8 cellular contexts compared by ENCODE assay signal in genomic region chr14:52553671-52554575, GRCh38. TPM values are rescaled to one million over a fixed set of nuclear protein-coding genes. Genes with fewer than 3 reads are reported as not detected.
DNase-seq lines count a peak whose midpoint lies in the region; ATAC-seq and TF ChIP-seq lines count a peak whose summit lies in the region.

No MANE protein-coding gene starts in this region.

- H2AFZ ChIP-seq in Loucy (ENCODE audit: low read length), result peak overlapping the region; percentile 47

- peaks cover 0 to 5% of the 10 kb centered on the region in 2 donors for H3K27me3 Mint-ChIP-seq in natural killer cell treated with Interleukin-12 subunit alpha and Interleukin-12 subunit beta and Interleukin-15 and Interleukin-18, amount 100 ng/mL, for 72 hours
- peaks cover 15% of the 10 kb centered on the region for H3K27me3 Mint-ChIP-seq in stimulated activated memory B cell treated with anti-CD40 and anti-IgM and Interleukin-4, amounts not matched to agents 10 μg/mL and 1 μg/mL and 100 μg/mL, for 72 hours

- no peaks in the 10 kb centered on the region for H3K9me3 ChIP-seq in Loucy (ENCODE audit: insufficient read depth, low read depth, low read length)

- peak overlapping the region; percentile 92 for H3K4me3 ChIP-seq in Loucy (ENCODE audit: low read length, poor library complexity, severe bottlenecking)
- H3K4me3 ChIP-seq in fibroblast of villous mesenchyme (ENCODE audit: low read depth, low read length), result peak overlapping the region; percentile 76

- H3K27ac ChIP-seq in RWPE1, result peak overlapping the region; percentile 86; the same call in 1 of the 2 replicates

- H3K9me2 ChIP-seq in Loucy (replicated peaks; ENCODE audit: low read depth, low read length), result no peaks in the 10 kb centered on the region

- H3K4me1 Mint-ChIP-seq in natural killer cell treated with Interleukin-12 subunit alpha and Interleukin-12 subunit beta and Interleukin-15 and Interleukin-18, amount 100 ng/mL, for 72 hours (ENCODE audit: low read depth in 2 of 2), result peaks cover 22 to 27% of the 10 kb centered on the region in 2 donors
- peaks cover 29% of the 10 kb centered on the region for H3K4me1 Mint-ChIP-seq in stimulated activated memory B cell treated with anti-CD40 and anti-IgM and Interleukin-4, amounts not matched to agents 10 μg/mL and 1 μg/mL and 100 μg/mL, for 72 hours

- H3K9ac ChIP-seq in Loucy (ENCODE audit: low read depth, low read length, poor library complexity, severe bottlenecking), result peak overlapping the region; percentile 74

- peak overlapping the region; percentile 93 for H3K4me3 Mint-ChIP-seq in natural killer cell treated with Interleukin-12 subunit alpha and Interleukin-12 subunit beta and Interleukin-15 and Interleukin-18, amount 100 ng/mL, for 72 hours
- H3K4me3 Mint-ChIP-seq in stimulated activated memory B cell treated with anti-CD40 and anti-IgM and Interleukin-4, amounts not matched to agents 10 μg/mL and 1 μg/mL and 100 μg/mL, for 72 hours, result peak overlapping the region; percentile 95

- ATAC-seq in natural killer cell treated with Interleukin-12 subunit alpha and Interleukin-12 subunit beta and Interleukin-15 and Interleukin-18, amount 100 ng/mL, for 72 hours, result no peak
- no peak for ATAC-seq in stimulated activated memory B cell treated with anti-CD40 and anti-IgM and Interleukin-4, amounts not matched to agents 10 μg/mL and 1 μg/mL and 100 μg/mL, for 72 hours
- no peak for ATAC-seq in HG02852 (IDR thresholded peaks at IDR 0.05; ENCODE audit: unreplicated experiment)

- no peaks in the 10 kb centered on the region for H3K36me3 ChIP-seq in Loucy (ENCODE audit: insufficient read depth, low read length)

- DNase-seq in DMS153 (lab: John Stamatoyannopoulos, UW) (peak; percentile 81), RWPE1 (ENCODE audit: low spot score) (peak; percentile 64), fibroblast of villous mesenchyme (ENCODE audit: low read depth) (peak; percentile 86)
- peak; percentile 68 for DNase-seq in activated gamma-delta T cell treated with anti-CD3 and anti-CD28 coated beads, Interleukin-2, amount 50 U/mL, for 16 hours (ENCODE audit: low read depth)
- peak; percentile 76 for DNase-seq in natural killer cell treated with Interleukin-12 subunit alpha and Interleukin-12 subunit beta and Interleukin-15 and Interleukin-18, amount 100 ng/mL, for 72 hours (ENCODE audit: low spot score)

- H3K79me2 ChIP-seq in Loucy (ENCODE audit: insufficient read depth, low read length), result peaks cover 43% of the 10 kb centered on the region

- TF ChIP-seq CTCF in Loucy (conservative IDR thresholded peaks at IDR 0.05; ENCODE audit: low read length) (no peak), RWPE1 (conservative IDR thresholded peaks at IDR 0.05; ENCODE audit: low read depth) (no peak), fibroblast of villous mesenchyme (IDR thresholded peaks at IDR 0.05; ENCODE audit: insufficient read depth, low read depth, low read length) (no peak)

- H4K20me1 ChIP-seq in Loucy (ENCODE audit: insufficient read depth, low read length, poor library complexity, severe bottlenecking), result peaks cover 3% of the 10 kb centered on the region

- peaks cover 50% of the 10 kb centered on the region for H3K4me1 ChIP-seq in Loucy (ENCODE audit: insufficient read depth, low read length, poor library complexity, severe bottlenecking)

- H3F3A ChIP-seq in Loucy (ENCODE audit: low read depth), result no peaks in the 10 kb centered on the region

- H3K4me2 ChIP-seq in Loucy (ENCODE audit: low read depth, low read length, poor library complexity, severe bottlenecking), result peak overlapping the region; percentile 96

- CTCF ChIA-PET in RWPE1 (lab: Yijun Ruan, JAX), result interaction anchor here (0.6 to 0.8 kb wide), 2 partner anchors 1230 to 1712 kb away, joined by 3 read pairs; no protein-coding TSS in a partner anchor

- H3K9me3 Mint-ChIP-seq in natural killer cell treated with Interleukin-12 subunit alpha and Interleukin-12 subunit beta and Interleukin-15 and Interleukin-18, amount 100 ng/mL, for 72 hours, result no peaks in the 10 kb centered on the region
- no peaks in the 10 kb centered on the region for H3K9me3 Mint-ChIP-seq in stimulated activated memory B cell treated with anti-CD40 and anti-IgM and Interleukin-4, amounts not matched to agents 10 μg/mL and 1 μg/mL and 100 μg/mL, for 72 hours

- peak overlapping the region; percentile 70 to 84 for H3K27ac Mint-ChIP-seq in natural killer cell treated with Interleukin-12 subunit alpha and Interleukin-12 subunit beta and Interleukin-15 and Interleukin-18, amount 100 ng/mL, for 72 hours
- H3K27ac Mint-ChIP-seq in stimulated activated memory B cell treated with anti-CD40 and anti-IgM and Interleukin-4, amounts not matched to agents 10 μg/mL and 1 μg/mL and 100 μg/mL, for 72 hours, result peak overlapping the region; percentile 91

- POLR2A ChIA-PET in RWPE1 (lab: Yijun Ruan, JAX; ENCODE audit: low non-redundant PET), result no interaction called here

- no peaks in the 10 kb centered on the region for H3K27me3 ChIP-seq in Loucy (ENCODE audit: insufficient read depth, low read length, poor library complexity, severe bottlenecking)

- no peaks in the 10 kb centered on the region for H3K36me3 Mint-ChIP-seq in natural killer cell treated with Interleukin-12 subunit alpha and Interleukin-12 subunit beta and Interleukin-15 and Interleukin-18, amount 100 ng/mL, for 72 hours
- peaks cover 6% of the 10 kb centered on the region for H3K36me3 Mint-ChIP-seq in stimulated activated memory B cell treated with anti-CD40 and anti-IgM and Interleukin-4, amounts not matched to agents 10 μg/mL and 1 μg/mL and 100 μg/mL, for 72 hours

RNA-seq across cellular contexts. Expression of gene GPR137C, which starts 1.3 kb away (rescaled TPM):
- 0.32 and 0.43 TPM in 2 replicates for total RNA-seq in fibroblast of villous mesenchyme
- total RNA-seq in natural killer cell treated with Interleukin-12 subunit alpha and Interleukin-12 subunit beta and Interleukin-15 and Interleukin-18, amount 100 ng/mL, for 72 hours, result under 1 TPM; 0.36 to 0.38 TPM

RNA-seq across cellular contexts. Expression of gene TXNDC16, which starts 1.6 kb away (rescaled TPM):
- total RNA-seq in fibroblast of villous mesenchyme, result 3.0 and 3.9 TPM in 2 replicates
- 10 to 100 TPM in 1 of 2 donors, 1 to 10 TPM in 1; 6.4 to 16.3 TPM for total RNA-seq in natural killer cell treated with Interleukin-12 subunit alpha and Interleukin-12 subunit beta and Interleukin-15 and Interleukin-18, amount 100 ng/mL, for 72 hours
